In the genomic region with DNA sequence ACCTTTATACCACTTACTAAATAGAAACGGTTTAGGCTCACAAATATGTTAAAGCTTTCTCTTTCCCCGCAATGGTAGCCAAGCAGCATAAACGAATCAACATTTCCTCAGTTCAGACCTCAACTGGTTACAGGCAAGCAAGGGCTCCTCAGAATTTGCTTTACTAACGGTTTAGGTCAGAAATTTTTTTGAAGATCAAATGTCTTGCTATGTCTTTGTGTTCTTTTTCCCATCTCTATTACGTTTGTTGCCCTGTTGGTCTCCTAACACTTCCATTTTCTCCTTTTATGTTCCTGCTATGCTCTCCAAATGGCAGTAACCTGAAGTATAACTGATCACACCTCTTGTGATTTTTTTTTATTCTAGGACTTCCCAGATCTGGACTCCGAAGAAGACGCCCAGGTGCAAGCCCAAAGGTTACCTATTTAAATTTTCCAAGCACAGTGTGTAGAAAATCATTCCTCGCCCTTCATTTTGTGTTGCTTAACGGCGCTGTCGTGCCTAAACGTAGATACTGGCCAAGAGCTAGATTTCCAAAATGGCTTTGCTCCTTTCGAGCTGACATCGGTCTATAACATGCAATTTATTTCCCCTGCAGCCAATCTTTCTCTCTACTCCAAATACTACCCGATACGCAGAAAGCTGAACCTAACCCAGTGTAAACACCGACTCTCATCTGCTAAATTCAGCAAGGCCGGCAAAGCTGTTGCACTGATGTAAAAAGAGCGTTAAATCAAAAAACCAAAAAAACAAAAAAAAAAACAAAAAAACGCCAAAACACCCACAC, we compare ENCODE assay signal across 8 cellular contexts. TPM values are rescaled to one million over a fixed set of nuclear protein-coding genes. Genes with fewer than 3 reads are reported as not detected.
DNase-seq lines count a peak whose midpoint lies in the region; ATAC-seq and TF ChIP-seq lines count a peak whose summit lies in the region.

No MANE protein-coding gene starts in this region.

- POLR2A ChIA-PET in activated CD4-positive, alpha-beta memory T cell treated with anti-CD3 and anti-CD28 coated beads, Interleukin-2, amount 10 ng/mL, durations not matched to agents 7 days and 5 days (lab: Charles Lee): interaction anchor here (0.6 to 9.7 kb wide), 29 partner anchors 9 to 1345 kb away, joined by 3 to 146 read pairs (median 6); partner anchors contain the start of genes CEP85L, FAM184A and MCM9

- no peaks in the 10 kb centered on the region for H3K9me2 ChIP-seq in neural cell (ENCODE audit: insufficient read depth, low read length)

- peaks cover 12% of the 10 kb centered on the region for H3K36me3 Mint-ChIP-seq in activated CD4-positive, alpha-beta memory T cell treated with anti-CD3 and anti-CD28 coated beads, Interleukin-2, amount 10 ng/mL, durations not matched to agents 7 days and 5 days (ENCODE audit: low read depth)

- peak overlapping the region; percentile 79 for H3K4me3 Mint-ChIP-seq in activated CD4-positive, alpha-beta memory T cell treated with anti-CD3 and anti-CD28 coated beads, Interleukin-2, amount 10 ng/mL, durations not matched to agents 7 days and 5 days

- peak overlapping the region; percentile 87 for H2AFZ ChIP-seq in neural cell (ENCODE audit: low read depth, low read length)

- no peaks in the 10 kb centered on the region for H4K20me1 ChIP-seq in neural cell (ENCODE audit: insufficient read depth)

- H3K27me3 ChIP-seq in neural cell (ENCODE audit: insufficient read depth, low read depth, low read length): no peaks in the 10 kb centered on the region

- H3K79me2 ChIP-seq in neural cell (replicated peaks; ENCODE audit: insufficient read depth, low read length): peaks cover 34% of the 10 kb centered on the region

- H3F3A ChIP-seq in neural cell (ENCODE audit: insufficient read depth, low read length, poor library complexity, severe bottlenecking): peaks cover 3% of the 10 kb centered on the region

- DNase-seq in AG08395 (ENCODE audit: low spot score): peak; percentile 16
- peak; percentile 62 for DNase-seq in NCI-H2196 (lab: John Stamatoyannopoulos, UW; ENCODE audit: unreplicated experiment)
- DNase-seq in activated CD4-positive, alpha-beta memory T cell treated with anti-CD3 and anti-CD28 coated beads, Interleukin-2, amount 10 ng/mL, durations not matched to agents 7 days and 5 days: peak; percentile 63
- peak; percentile 75 for DNase-seq in fibroblast of gingiva (ENCODE audit: low read depth)
- no peak for DNase-seq in 8988T

- no peak for TF ChIP-seq RAD21 in neural cell (conservative IDR thresholded peaks at IDR 0.05)

- TF ChIP-seq EP300 in neural cell (conservative IDR thresholded peaks at IDR 0.05; ENCODE audit: poor library complexity, severe bottlenecking): no peak

- no peaks in the 10 kb centered on the region for H3K9me3 Mint-ChIP-seq in activated CD4-positive, alpha-beta memory T cell treated with anti-CD3 and anti-CD28 coated beads, Interleukin-2, amount 10 ng/mL, durations not matched to agents 7 days and 5 days

- H3K36me3 ChIP-seq in neural cell (ENCODE audit: insufficient read depth, low read length): no peaks in the 10 kb centered on the region

- peak overlapping the region; percentile 95 for H3K27ac Mint-ChIP-seq in activated CD4-positive, alpha-beta memory T cell treated with anti-CD3 and anti-CD28 coated beads, Interleukin-2, amount 10 ng/mL, durations not matched to agents 7 days and 5 days

- ATAC-seq in GM18517 (IDR thresholded peaks at IDR 0.05; ENCODE audit: unreplicated experiment) (peak; percentile 21), HG03159 (IDR thresholded peaks at IDR 0.05; ENCODE audit: unreplicated experiment) (peak; percentile 21)

- peak overlapping the region; percentile 81 for H3K4me2 ChIP-seq in neural cell (ENCODE audit: low read length)

- H3K9ac ChIP-seq in neural cell (ENCODE audit: low read length): peak overlapping the region; percentile 89

- H3K27ac ChIP-seq in neural cell (ENCODE audit: low read length): peak overlapping the region; percentile 97

- H3K4me1 Mint-ChIP-seq in activated CD4-positive, alpha-beta memory T cell treated with anti-CD3 and anti-CD28 coated beads, Interleukin-2, amount 10 ng/mL, durations not matched to agents 7 days and 5 days: peaks cover 48% of the 10 kb centered on the region

- CTCF ChIA-PET in activated CD4-positive, alpha-beta memory T cell treated with anti-CD3 and anti-CD28 coated beads, Interleukin-2, amount 10 ng/mL, durations not matched to agents 7 days and 5 days (lab: Charles Lee): interaction anchor here (1.0 to 5.7 kb wide), 5 partner anchors 42 to 184 kb away, joined by 4 to 35 read pairs (median 6); partner anchors contain the start of gene MCM9

- H3K27me3 Mint-ChIP-seq in activated CD4-positive, alpha-beta memory T cell treated with anti-CD3 and anti-CD28 coated beads, Interleukin-2, amount 10 ng/mL, durations not matched to agents 7 days and 5 days: no peaks in the 10 kb centered on the region

- no peak for TF ChIP-seq CTCF in neural cell (IDR thresholded peaks at IDR 0.05; ENCODE audit: poor library complexity, severe bottlenecking)

- peak overlapping the region; percentile 83 for H3K4me3 ChIP-seq in neural cell (ENCODE audit: low read length)

- H3K9me3 ChIP-seq in neural cell (ENCODE audit: low read length): no peaks in the 10 kb centered on the region

TF ChIP-seq in neural cell, 6 proteins besides CTCF, POLR2A, EP300 and RAD21:
- TF ChIP-seq POLR2AphosphoS5 (IDR thresholded peaks at IDR 0.05): no peak
- TF ChIP-seq MXI1 (conservative IDR thresholded peaks at IDR 0.05; ENCODE audit: poor library complexity, severe bottlenecking): no peak
- TF ChIP-seq, protein P1, sequence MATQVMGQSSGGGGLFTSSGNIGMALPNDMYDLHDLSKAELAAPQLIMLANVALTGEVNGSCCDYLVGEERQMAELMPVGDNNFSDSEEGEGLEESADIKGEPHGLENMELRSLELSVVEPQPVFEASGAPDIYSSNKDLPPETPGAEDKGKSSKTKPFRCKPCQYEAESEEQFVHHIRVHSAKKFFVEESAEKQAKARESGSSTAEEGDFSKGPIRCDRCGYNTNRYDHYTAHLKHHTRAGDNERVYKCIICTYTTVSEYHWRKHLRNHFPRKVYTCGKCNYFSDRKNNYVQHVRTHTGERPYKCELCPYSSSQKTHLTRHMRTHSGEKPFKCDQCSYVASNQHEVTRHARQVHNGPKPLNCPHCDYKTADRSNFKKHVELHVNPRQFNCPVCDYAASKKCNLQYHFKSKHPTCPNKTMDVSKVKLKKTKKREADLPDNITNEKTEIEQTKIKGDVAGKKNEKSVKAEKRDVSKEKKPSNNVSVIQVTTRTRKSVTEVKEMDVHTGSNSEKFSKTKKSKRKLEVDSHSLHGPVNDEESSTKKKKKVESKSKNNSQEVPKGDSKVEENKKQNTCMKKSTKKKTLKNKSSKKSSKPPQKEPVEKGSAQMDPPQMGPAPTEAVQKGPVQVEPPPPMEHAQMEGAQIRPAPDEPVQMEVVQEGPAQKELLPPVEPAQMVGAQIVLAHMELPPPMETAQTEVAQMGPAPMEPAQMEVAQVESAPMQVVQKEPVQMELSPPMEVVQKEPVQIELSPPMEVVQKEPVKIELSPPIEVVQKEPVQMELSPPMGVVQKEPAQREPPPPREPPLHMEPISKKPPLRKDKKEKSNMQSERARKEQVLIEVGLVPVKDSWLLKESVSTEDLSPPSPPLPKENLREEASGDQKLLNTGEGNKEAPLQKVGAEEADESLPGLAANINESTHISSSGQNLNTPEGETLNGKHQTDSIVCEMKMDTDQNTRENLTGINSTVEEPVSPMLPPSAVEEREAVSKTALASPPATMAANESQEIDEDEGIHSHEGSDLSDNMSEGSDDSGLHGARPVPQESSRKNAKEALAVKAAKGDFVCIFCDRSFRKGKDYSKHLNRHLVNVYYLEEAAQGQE (IDR thresholded peaks at IDR 0.05; ENCODE audit: borderline replicate concordance): peak; percentile 55
- no peak for TF ChIP-seq TAF1 (IDR thresholded peaks at IDR 0.05; ENCODE audit: low read depth)
- no peak for TF ChIP-seq EZH2 (IDR thresholded peaks at IDR 0.05; ENCODE audit: borderline replicate concordance, insufficient read depth, low read length, poor library complexity, severe bottlenecking)

RNA-seq across cellular contexts. Expression of gene ASF1A, which starts 0.7 kb away (rescaled TPM):
- total RNA-seq in activated CD4-positive, alpha-beta memory T cell treated with anti-CD3 and anti-CD28 coated beads, Interleukin-2, amount 10 ng/mL, durations not matched to agents 7 days and 5 days: 10 to 100 TPM; 55.7 to 59.8 TPM
- 49.4 and 65.6 TPM in 2 replicates for polyA plus RNA-seq in neural cell
- 58.6 and 61.1 TPM in 2 replicates for polyA minus RNA-seq in neural cell

RNA-seq across cellular contexts. Expression of gene MCM9, which starts 41.7 kb away (rescaled TPM):
- total RNA-seq in activated CD4-positive, alpha-beta memory T cell treated with anti-CD3 and anti-CD28 coated beads, Interleukin-2, amount 10 ng/mL, durations not matched to agents 7 days and 5 days: 10 to 100 TPM; 14.8 to 15.7 TPM
- polyA plus RNA-seq in neural cell: 7.8 TPM in 2 replicates
- polyA minus RNA-seq in neural cell: 4.9 and 8.0 TPM in 2 replicates
